1 cellular context compared by ENCODE assay signal in the genomic region with DNA sequence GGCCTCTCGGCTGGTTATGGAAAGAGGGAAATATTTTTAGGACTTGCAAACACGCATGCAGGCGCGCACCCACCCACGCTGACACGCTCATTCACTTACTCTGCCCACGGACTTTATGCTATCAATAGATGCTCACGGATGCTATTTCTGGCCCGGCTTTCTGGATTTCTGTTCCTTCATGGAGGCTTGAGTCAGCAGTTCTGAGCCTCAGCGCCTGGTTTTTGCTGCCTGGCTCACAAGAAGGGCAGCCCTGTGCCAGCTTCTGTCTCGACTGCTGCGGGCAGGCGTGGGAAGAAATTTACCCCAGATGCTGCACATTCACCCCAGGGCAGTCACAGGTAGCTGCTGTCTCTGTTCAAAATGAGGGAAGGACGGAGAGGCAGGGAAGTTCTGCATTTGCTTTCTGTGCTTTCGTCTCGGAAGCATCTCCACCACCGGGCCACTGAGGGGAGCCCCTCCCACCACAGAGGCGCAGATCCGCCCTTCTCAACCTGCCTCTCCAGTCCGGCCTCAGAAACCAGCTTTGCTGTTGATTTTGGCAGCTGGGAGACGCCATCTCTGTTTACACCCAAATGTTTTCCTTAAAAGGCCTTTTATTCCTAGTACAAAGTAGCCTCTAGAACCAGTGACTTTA.
A peak's percentile ranks its signal among the peaks of the same experiment; 100 is the strongest.
TF ChIP-seq lines count a peak whose summit lies in the region.

No MANE protein-coding gene starts in this region.

TF ChIP-seq in H1, 55 proteins besides CTCF, POLR2A, EP300 and RAD21 (continued from another document):
- TF ChIP-seq MAFK (IDR thresholded peaks at IDR 0.05; ENCODE audit: low read depth, low read length) (peak; percentile 19; the same call in 1 of the 2 replicates), SRF (IDR thresholded peaks at IDR 0.05; ENCODE audit: low read depth, low read length) (peak; percentile 38; the same call in 1 of the 2 replicates)
